8 cellular contexts compared by ENCODE assay signal in genomic region chr1:156689035-156689959, GRCh38. TPM values are rescaled to one million over a fixed set of nuclear protein-coding genes. Genes with fewer than 3 reads are reported as not detected.
DNase-seq lines count a peak whose midpoint lies in the region; ATAC-seq and TF ChIP-seq lines count a peak whose summit lies in the region.

No MANE protein-coding gene starts in this region.

- H3K9ac ChIP-seq in ES-I3 (ENCODE audit: low read depth, low read length): peak overlapping the region; percentile 36; the same call in 1 of the 2 replicates

- peak; percentile 49 for DNase-seq in HS-27A (ENCODE audit: low read depth)
- DNase-seq in NCI-H82 treated with DMSO at 0.1 percent for 48 hours (lab: John Stamatoyannopoulos, UW; ENCODE audit: unreplicated experiment): peak; percentile 85
- DNase-seq in activated CD4-positive, alpha-beta memory T cell treated with anti-CD3 and anti-CD28 coated beads for 36 hours: peak; percentile 83
- peak; percentile 93 for DNase-seq in ecto neural progenitor cell (ENCODE audit: low spot score)
- peak; percentile 77 for DNase-seq in lung (ENCODE audit: low spot score)
- DNase-seq in stimulated activated CD8-positive, alpha-beta memory T cell treated with anti-CD3 and anti-CD28 coated beads, Interleukin-12 subunit alpha, Interleukin-12 subunit beta, amount 100 ng/mL, for 24 hours (ENCODE audit: extremely low read depth): peak; percentile 39

- WGBS in lung, 2 donors: 2% methylated on average over 23 of the region's 23 CpGs

- no peaks in the 10 kb centered on the region for H3K9me3 Mint-ChIP-seq in activated CD4-positive, alpha-beta memory T cell treated with anti-CD3 and anti-CD28 coated beads for 36 hours

- H3K4me3 Mint-ChIP-seq in activated CD4-positive, alpha-beta memory T cell treated with anti-CD3 and anti-CD28 coated beads for 36 hours: no peak overlapping the region

- H3K36me3 ChIP-seq in ES-I3 (ENCODE audit: insufficient read depth, low read length) (no peaks in the 10 kb centered on the region), lung (ENCODE audit: control insufficient read depth in 2 of 2, insufficient read depth in 2 of 2, low read length in 2 of 2) (no peaks in the 10 kb centered on the region)

- H3K4me1 ChIP-seq in ES-I3 (ENCODE audit: insufficient read depth, low read length) (peaks cover 30% of the 10 kb centered on the region), lung (ENCODE audit: control insufficient read depth in 2 of 2, insufficient read depth in 2 of 2, low read length in 2 of 2) (peaks cover 0 to 7% of the 10 kb centered on the region in 2 donors)

- H3K4me3 ChIP-seq in lung: no peak overlapping the region

- H3K27me3 ChIP-seq in lung (ENCODE audit: control insufficient read depth, insufficient read depth): no peaks in the 10 kb centered on the region

- POLR2A ChIA-PET in activated CD4-positive, alpha-beta memory T cell treated with anti-CD3 and anti-CD28 coated beads for 36 hours (lab: Charles Lee): interaction anchor here (1.0 to 2.5 kb wide), 7 partner anchors 16 to 113 kb away, joined by 4 to 14 read pairs (median 6); partner anchors contain the start of genes CRABP2, ISG20L2 and METTL25B

- H3K27ac ChIP-seq in lung (ENCODE audit: low read depth in 1 of 2, low read length in 1 of 2): no peak overlapping the region

- peak; percentile 87 for TF ChIP-seq CTCF in lung (IDR thresholded peaks at IDR 0.05; ENCODE audit: control extremely low read depth, extremely low read depth)

- ATAC-seq in lung (ENCODE audit: insufficient read depth, low FRiP score) (peak; percentile 79), GM18873 (IDR thresholded peaks at IDR 0.05; ENCODE audit: low FRiP score, unreplicated experiment) (no peak)

- no peaks in the 10 kb centered on the region for H3K9me3 ChIP-seq in ES-I3 (ENCODE audit: control insufficient read depth, insufficient read depth, low read length)
- H3K9me3 ChIP-seq in lung (ENCODE audit: control insufficient read depth in 2 of 2, insufficient read depth in 1 of 2, low read length in 1 of 2): no peaks in the 10 kb centered on the region

- no peak overlapping the region for H3K27ac Mint-ChIP-seq in activated CD4-positive, alpha-beta memory T cell treated with anti-CD3 and anti-CD28 coated beads for 36 hours

- H3K4me1 Mint-ChIP-seq in activated CD4-positive, alpha-beta memory T cell treated with anti-CD3 and anti-CD28 coated beads for 36 hours (ENCODE audit: low read depth): peaks cover 16% of the 10 kb centered on the region

- H3K36me3 Mint-ChIP-seq in activated CD4-positive, alpha-beta memory T cell treated with anti-CD3 and anti-CD28 coated beads for 36 hours: no peaks in the 10 kb centered on the region

- H3K27me3 Mint-ChIP-seq in activated CD4-positive, alpha-beta memory T cell treated with anti-CD3 and anti-CD28 coated beads for 36 hours: peaks cover 55% of the 10 kb centered on the region

- intact Hi-C loops in activated CD4-positive, alpha-beta memory T cell treated with anti-CD3 and anti-CD28 coated beads for 36 hours (cut with micrococcal nuclease): loop anchor here (1.0 to 10.0 kb wide), 4 partner anchors 16 to 206 kb away; partner anchors contain the start of genes CRABP2, NTRK1 and PEAR1

- CTCF ChIA-PET in activated CD4-positive, alpha-beta memory T cell treated with anti-CD3 and anti-CD28 coated beads for 36 hours (lab: Charles Lee): interaction anchor here (0.5 to 36.2 kb wide), 62 partner anchors 9 to 385 kb away, joined by 3 to 1179 read pairs (median 4); partner anchors contain the start of genes CRABP2, HDGF, ISG20L2 and METTL25B

RNA-seq across cellular contexts. Expression of gene NES, which starts 12.1 kb away (rescaled TPM):
- under 1 TPM in 1 of 2 experiments, not detected in 1; 0.07 TPM for total RNA-seq in activated CD4-positive, alpha-beta memory T cell treated with anti-CD3 and anti-CD28 coated beads for 36 hours
- total RNA-seq in lung: 10 to 100 TPM; 37.3 to 57.4 TPM
- 10 to 100 TPM; 17.6 to 31.1 TPM for polyA plus RNA-seq in lung

RNA-seq across cellular contexts. Expression of gene CRABP2, which starts 16.1 kb away (rescaled TPM):
- 1 to 10 TPM; 1.1 to 2.3 TPM for total RNA-seq in activated CD4-positive, alpha-beta memory T cell treated with anti-CD3 and anti-CD28 coated beads for 36 hours
- total RNA-seq in lung: 10 to 100 TPM in 1 of 2 donors, 1 to 10 TPM in 1; 5.8 to 13.6 TPM
- 1 to 10 TPM; 1.3 to 4.0 TPM for polyA plus RNA-seq in lung

RNA-seq across cellular contexts. Expression of gene METTL25B, which starts 39.0 kb away (rescaled TPM):
- total RNA-seq in activated CD4-positive, alpha-beta memory T cell treated with anti-CD3 and anti-CD28 coated beads for 36 hours: 10 to 100 TPM; 43.0 to 46.3 TPM
- total RNA-seq in lung: 10 to 100 TPM; 24.4 to 34.9 TPM
- polyA plus RNA-seq in lung: 10 to 100 TPM; 28.3 to 42.6 TPM

RNA-seq across cellular contexts. Expression of gene ISG20L2, which starts 39.3 kb away (rescaled TPM):
- 10 to 100 TPM; 35.6 to 36.8 TPM for total RNA-seq in activated CD4-positive, alpha-beta memory T cell treated with anti-CD3 and anti-CD28 coated beads for 36 hours
- total RNA-seq in lung: 10 to 100 TPM; 11.3 to 26.3 TPM
- polyA plus RNA-seq in lung: 10 to 100 TPM in 1 of 2 donors, 1 to 10 TPM in 1; 9.3 to 24.2 TPM

RNA-seq across cellular contexts. Expression of gene BCAN, which starts 47.4 kb away (rescaled TPM):
- not detected for total RNA-seq in activated CD4-positive, alpha-beta memory T cell treated with anti-CD3 and anti-CD28 coated beads for 36 hours
- 1 to 10 TPM in 1 of 2 donors, under 1 TPM in 1; 0.18 to 1.1 TPM for total RNA-seq in lung
- under 1 TPM; 0.05 to 0.06 TPM for polyA plus RNA-seq in lung

Comparison
In these comparisons a context has a peak if more than half of its experiments do, and no peak if none do; other contexts are left out.
1. DNase-seq: peak in every context shown above with its lines; median percentile 93 in ecto neural progenitor cell; 85 in NCI-H82 treated with DMSO at 0.1 percent for 48 hours; 83 in activated CD4-positive, alpha-beta memory T cell treated with anti-CD3 and anti-CD28 coated beads for 36 hours; 77 in lung; 49 in HS-27A; 39 in stimulated activated CD8-positive, alpha-beta memory T cell treated with anti-CD3 and anti-CD28 coated beads, Interleukin-12 subunit alpha, Interleukin-12 subunit beta, amount 100 ng/mL, for 24 hours.
2. RNA of gene NES, which starts 12.1 kb away (total RNA-seq): 37.3 to 57.4 TPM in lung; 0.07 TPM in activated CD4-positive, alpha-beta memory T cell treated with anti-CD3 and anti-CD28 coated beads for 36 hours; every median in the first group is over 10 times any median in the second.